ENCODE assay signal across 8 cellular contexts in the genomic region with DNA sequence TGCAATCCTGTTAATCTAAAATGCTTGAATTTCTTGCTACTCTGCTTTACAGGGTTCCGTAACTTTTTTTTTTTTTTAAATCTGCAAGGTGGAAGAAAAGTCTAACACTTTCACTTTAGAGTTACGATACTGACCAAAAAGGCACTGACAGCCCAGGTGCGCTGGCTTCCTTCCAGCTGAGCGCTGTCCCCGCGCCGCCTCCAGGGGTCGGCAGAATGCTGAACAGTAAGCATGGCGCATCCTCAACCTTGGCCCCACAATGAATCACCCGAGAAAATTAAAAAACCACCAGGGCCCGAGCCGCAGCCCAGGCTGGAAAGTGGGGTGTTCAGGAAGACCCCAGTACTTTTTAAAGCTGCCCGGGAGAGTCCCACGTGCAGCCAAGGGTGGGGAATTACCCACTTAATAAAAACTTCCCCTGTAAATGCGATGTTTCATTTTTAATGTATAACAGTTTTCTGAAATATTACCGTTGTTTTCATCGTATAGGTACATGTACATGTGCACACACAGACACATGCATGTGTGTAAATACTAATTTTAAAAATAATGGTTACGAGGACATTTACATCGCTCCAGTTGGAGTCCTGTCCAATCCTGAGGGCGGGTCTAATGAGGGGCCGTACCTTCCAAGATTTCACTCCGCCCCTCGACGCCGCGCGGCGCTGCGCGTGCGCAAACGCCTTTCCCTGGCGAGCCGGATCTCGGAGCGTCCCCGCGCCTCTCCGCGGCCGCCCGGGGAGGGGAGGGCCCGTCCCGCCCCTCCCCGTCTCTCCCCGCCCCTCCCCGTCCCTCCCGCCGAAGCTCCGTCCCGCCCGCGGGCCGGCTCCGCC. TPM values are rescaled to one million over a fixed set of nuclear protein-coding genes. Genes with fewer than 3 reads are reported as not detected.
DNase-seq lines count a peak whose midpoint lies in the region; ATAC-seq and TF ChIP-seq lines count a peak whose summit lies in the region.

No MANE protein-coding gene starts in this region.

- peak overlapping the region; percentile 95 for H3K9ac ChIP-seq in mucosa of stomach (ENCODE audit: low read length)

- 1% methylated on average over 37 to 55 of the region's 55 CpGs for WGBS in esophagus, 2 donors

- H3K27me3 Mint-ChIP-seq in activated T-cell treated with anti-CD3 and anti-CD28 coated beads, Interleukin-2, amount 50 U/mL, for 24 hours = no peaks in the 10 kb centered on the region

- TF ChIP-seq EP300 in Ishikawa (IDR thresholded peaks at IDR 0.05; ENCODE audit: borderline replicate concordance) = no peak; the same call in 1 of the 2 replicates

- TF ChIP-seq RAD21 in Ishikawa (IDR thresholded peaks at IDR 0.05; ENCODE audit: low read depth) = peak; percentile 52

- H3K27me3 ChIP-seq in esophagus (ENCODE audit: control insufficient read depth in 1 of 2, insufficient read depth in 2 of 2, low read length in 2 of 2) = no peaks in the 10 kb centered on the region
- no peaks in the 10 kb centered on the region for H3K27me3 ChIP-seq in mucosa of stomach (ENCODE audit: control insufficient read depth, insufficient read depth, low read length)

- peaks cover 11% of the 10 kb centered on the region for H3K36me3 Mint-ChIP-seq in activated T-cell treated with anti-CD3 and anti-CD28 coated beads, Interleukin-2, amount 50 U/mL, for 24 hours (ENCODE audit: low read depth)

- peak overlapping the region; percentile 95 for H3K27ac Mint-ChIP-seq in activated T-cell treated with anti-CD3 and anti-CD28 coated beads, Interleukin-2, amount 50 U/mL, for 24 hours

- peak overlapping the region; percentile 92 for H3K4me3 Mint-ChIP-seq in activated T-cell treated with anti-CD3 and anti-CD28 coated beads, Interleukin-2, amount 50 U/mL, for 24 hours

- H3K36me3 ChIP-seq in esophagus (ENCODE audit: control insufficient read depth in 2 of 2, insufficient read depth in 2 of 2, low read length in 1 of 2) = no peaks in the 10 kb centered on the region
- H3K36me3 ChIP-seq in mucosa of stomach (ENCODE audit: control insufficient read depth, insufficient read depth, low read length) = no peaks in the 10 kb centered on the region

- peaks cover 2% of the 10 kb centered on the region in 2 donors for H3K4me1 ChIP-seq in esophagus (ENCODE audit: control insufficient read depth in 2 of 2, insufficient read depth in 2 of 2, low read length in 1 of 2)
- H3K4me1 ChIP-seq in mucosa of stomach (ENCODE audit: control insufficient read depth, insufficient read depth, low read length) = peaks cover 5% of the 10 kb centered on the region

- H3K4me3 ChIP-seq in esophagus (ENCODE audit: low read depth in 1 of 2, low read length in 2 of 2) (peak overlapping the region; percentile 71 to 94), mucosa of stomach (ENCODE audit: low read length) (peak overlapping the region; percentile 27)

- H3K9me3 Mint-ChIP-seq in activated T-cell treated with anti-CD3 and anti-CD28 coated beads, Interleukin-2, amount 50 U/mL, for 24 hours = no peaks in the 10 kb centered on the region

- DNase-seq in DMS153 treated with DMSO at 0.1 percent for 48 hours (lab: John Stamatoyannopoulos, UW; ENCODE audit: unreplicated experiment) (peak; percentile 92), OCI-M2 (lab: John Stamatoyannopoulos, UW; ENCODE audit: unreplicated experiment) (peak; percentile 84)
- peak; percentile 99 for DNase-seq in activated T-cell treated with anti-CD3 and anti-CD28 coated beads, Interleukin-2, amount 50 U/mL, for 24 hours
- DNase-seq in stimulated activated CD8-positive, alpha-beta memory T cell treated with anti-CD3 and anti-CD28 coated beads, Interleukin-4, amount 100 ng/mL, for 4 hours (ENCODE audit: low read depth in 2 of 2, low spot score in 1 of 2) = peak; percentile 85 to 90

- peak; percentile 73 for ATAC-seq in GM21717 (IDR thresholded peaks at IDR 0.05; ENCODE audit: unreplicated experiment)

- peaks cover 32% of the 10 kb centered on the region for H3K4me1 Mint-ChIP-seq in activated T-cell treated with anti-CD3 and anti-CD28 coated beads, Interleukin-2, amount 50 U/mL, for 24 hours (ENCODE audit: low read depth)

- H3K9me3 ChIP-seq in esophagus (ENCODE audit: control insufficient read depth in 2 of 2, insufficient read depth in 1 of 2, low read depth in 1 of 2, low read length in 1 of 2) (no peaks in the 10 kb centered on the region), mucosa of stomach (ENCODE audit: control insufficient read depth, low read length) (no peaks in the 10 kb centered on the region)

- peak overlapping the region; percentile 88 for H3K27ac ChIP-seq in esophagus (ENCODE audit: low read depth in 2 of 2, low read length in 1 of 2)

TF ChIP-seq in Ishikawa, 13 proteins besides CTCF, POLR2A, EP300 and RAD21:
- TF ChIP-seq NFIC (IDR thresholded peaks at IDR 0.05) = peak; percentile 93
- TF ChIP-seq YY1 (IDR thresholded peaks at IDR 0.05; ENCODE audit: low read depth) = peak; percentile 68; the same call in 1 of the 2 replicates
- TF ChIP-seq, protein P1, sequence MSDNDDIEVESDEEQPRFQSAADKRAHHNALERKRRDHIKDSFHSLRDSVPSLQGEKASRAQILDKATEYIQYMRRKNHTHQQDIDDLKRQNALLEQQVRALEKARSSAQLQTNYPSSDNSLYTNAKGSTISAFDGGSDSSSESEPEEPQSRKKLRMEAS (IDR thresholded peaks at IDR 0.05) = peak; percentile 67
- TF ChIP-seq TAF1 (IDR thresholded peaks at IDR 0.05; ENCODE audit: low read depth) = no peak
- TF ChIP-seq, protein P2, sequence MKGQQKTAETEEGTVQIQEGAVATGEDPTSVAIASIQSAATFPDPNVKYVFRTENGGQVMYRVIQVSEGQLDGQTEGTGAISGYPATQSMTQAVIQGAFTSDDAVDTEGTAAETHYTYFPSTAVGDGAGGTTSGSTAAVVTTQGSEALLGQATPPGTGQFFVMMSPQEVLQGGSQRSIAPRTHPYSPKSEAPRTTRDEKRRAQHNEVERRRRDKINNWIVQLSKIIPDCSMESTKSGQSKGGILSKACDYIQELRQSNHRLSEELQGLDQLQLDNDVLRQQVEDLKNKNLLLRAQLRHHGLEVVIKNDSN (IDR thresholded peaks at IDR 0.05) = no peak
- no peak for TF ChIP-seq CREB1 (IDR thresholded peaks at IDR 0.05; ENCODE audit: low read depth)
- 0 out of 2 replicates have a peak, but pooled peaks have one; percentile 72 for TF ChIP-seq ZBTB7A (IDR thresholded peaks at IDR 0.05; ENCODE audit: low read depth)
- no peak for TF ChIP-seq CEBPB (IDR thresholded peaks at IDR 0.05)
- TF ChIP-seq, protein P3, sequence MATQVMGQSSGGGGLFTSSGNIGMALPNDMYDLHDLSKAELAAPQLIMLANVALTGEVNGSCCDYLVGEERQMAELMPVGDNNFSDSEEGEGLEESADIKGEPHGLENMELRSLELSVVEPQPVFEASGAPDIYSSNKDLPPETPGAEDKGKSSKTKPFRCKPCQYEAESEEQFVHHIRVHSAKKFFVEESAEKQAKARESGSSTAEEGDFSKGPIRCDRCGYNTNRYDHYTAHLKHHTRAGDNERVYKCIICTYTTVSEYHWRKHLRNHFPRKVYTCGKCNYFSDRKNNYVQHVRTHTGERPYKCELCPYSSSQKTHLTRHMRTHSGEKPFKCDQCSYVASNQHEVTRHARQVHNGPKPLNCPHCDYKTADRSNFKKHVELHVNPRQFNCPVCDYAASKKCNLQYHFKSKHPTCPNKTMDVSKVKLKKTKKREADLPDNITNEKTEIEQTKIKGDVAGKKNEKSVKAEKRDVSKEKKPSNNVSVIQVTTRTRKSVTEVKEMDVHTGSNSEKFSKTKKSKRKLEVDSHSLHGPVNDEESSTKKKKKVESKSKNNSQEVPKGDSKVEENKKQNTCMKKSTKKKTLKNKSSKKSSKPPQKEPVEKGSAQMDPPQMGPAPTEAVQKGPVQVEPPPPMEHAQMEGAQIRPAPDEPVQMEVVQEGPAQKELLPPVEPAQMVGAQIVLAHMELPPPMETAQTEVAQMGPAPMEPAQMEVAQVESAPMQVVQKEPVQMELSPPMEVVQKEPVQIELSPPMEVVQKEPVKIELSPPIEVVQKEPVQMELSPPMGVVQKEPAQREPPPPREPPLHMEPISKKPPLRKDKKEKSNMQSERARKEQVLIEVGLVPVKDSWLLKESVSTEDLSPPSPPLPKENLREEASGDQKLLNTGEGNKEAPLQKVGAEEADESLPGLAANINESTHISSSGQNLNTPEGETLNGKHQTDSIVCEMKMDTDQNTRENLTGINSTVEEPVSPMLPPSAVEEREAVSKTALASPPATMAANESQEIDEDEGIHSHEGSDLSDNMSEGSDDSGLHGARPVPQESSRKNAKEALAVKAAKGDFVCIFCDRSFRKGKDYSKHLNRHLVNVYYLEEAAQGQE (IDR thresholded peaks at IDR 0.05; ENCODE audit: low read depth) = peak; percentile 50
- TF ChIP-seq TCF12 (IDR thresholded peaks at IDR 0.05; ENCODE audit: low read depth) = peak; percentile 64
- 0 out of 2 replicates have a peak, but pooled peaks have one; percentile 19 for TF ChIP-seq TEAD4 (IDR thresholded peaks at IDR 0.05)
- TF ChIP-seq FOXM1 (IDR thresholded peaks at IDR 0.05; ENCODE audit: borderline replicate concordance, low read depth) = peak; percentile 40; the same call in 1 of the 2 replicates
- TF ChIP-seq EGR1 (IDR thresholded peaks at IDR 0.05) = no peak

RNA-seq across cellular contexts. Expression of a gene that starts 0.4 kb away (rescaled TPM):
- 10 to 100 TPM; 12.9 to 21.9 TPM for polyA plus RNA-seq in esophagus

RNA-seq across cellular contexts. Expression of a gene that starts 19.9 kb away (rescaled TPM):
- 10 to 100 TPM; 10.1 to 11.3 TPM for polyA plus RNA-seq in esophagus

Comparison
In these comparisons a context has a peak if more than half of its experiments do, and no peak if none do; other contexts are left out.
1. Peak in every context shown above with its lines: DNase-seq, ATAC-seq, H3K4me3 ChIP-seq and H3K27ac ChIP-seq.